ENCODE assay signal across 25 cellular contexts in the genomic region with DNA sequence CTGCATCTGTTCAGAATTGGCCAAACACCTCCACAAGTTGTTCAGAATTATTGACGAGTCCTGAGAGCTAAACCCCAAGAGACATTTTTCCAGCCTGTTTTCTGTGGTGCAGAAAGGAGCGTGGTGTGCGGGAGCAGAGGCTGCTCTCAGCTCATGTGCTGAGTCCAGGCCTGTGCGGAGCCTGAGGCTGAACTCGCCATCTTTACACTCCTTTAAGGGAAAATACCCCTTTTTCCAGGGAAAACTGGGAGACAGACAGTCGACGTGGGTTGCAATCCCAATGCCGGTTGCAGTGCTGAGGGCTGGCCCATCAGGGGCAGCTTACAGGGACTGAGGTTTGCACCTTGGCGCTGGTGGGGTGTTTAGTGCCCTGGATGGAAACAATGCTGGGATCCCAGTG.
"Had no signal": no experiment of that assay in that cellular context is flagged by ENCODE, and none has a peak within 500 bp of the region (broad histone marks: within the 10 kb centered on the region; RNA-seq: fewer than 3 reads in every experiment).

No MANE protein-coding gene starts in this region.

- H3K4me3 Mint-ChIP-seq: activated CD4-positive, alpha-beta T cell treated with anti-CD3 and anti-CD28 coated beads for 36 hours; activated CD4-positive, alpha-beta T cell treated with anti-CD3 and anti-CD28 coated beads, Interleukin-2, amount 10 ng/mL, durations not matched to agents 7 days and 5 days; activated CD8-positive, alpha-beta T cell treated with anti-CD3 and anti-CD28 coated beads, Interleukin-2, amount 10 ng/mL, durations not matched to agents 7 days and 5 days; activated naive CD4-positive, alpha-beta T cell treated with anti-CD3 and anti-CD28 coated beads, Interleukin-2, amount 50 U/mL, for 24 hours; activated naive CD8-positive, alpha-beta T cell treated with anti-CD3 and anti-CD28 coated beads, Interleukin-2, amount 10 ng/mL, durations not matched to agents 7 days and 5 days; activated T-cell treated with anti-CD3 and anti-CD28 coated beads, Interleukin-2, amount 50 U/mL, for 24 hours had no signal

- H3K9me3 ChIP-seq: SJCRH30 had no signal

- H3K9me3 Mint-ChIP-seq: activated CD4-positive, alpha-beta T cell treated with anti-CD3 and anti-CD28 coated beads, Interleukin-2, amount 10 ng/mL, durations not matched to agents 7 days and 5 days; activated naive CD4-positive, alpha-beta T cell treated with anti-CD3 and anti-CD28 coated beads, Interleukin-2, amount 50 U/mL, for 24 hours; activated naive CD8-positive, alpha-beta T cell treated with anti-CD3 and anti-CD28 coated beads, Interleukin-2, amount 10 ng/mL, durations not matched to agents 7 days and 5 days; activated T-cell treated with anti-CD3 and anti-CD28 coated beads, Interleukin-2, amount 50 U/mL, for 24 hours; activated T-helper 2 cell treated with anti-CD3 and anti-CD28 coated beads, Interferon-gamma antibody, Interleukin-2, Interleukin-4, amounts not matched to agents 10 μg/mL and 5 μg/mL and 100 μg/mL, durations not matched to agents 14 hours and 24 hours and 36 hours had no signal

- H3K36me3 Mint-ChIP-seq: activated naive CD4-positive, alpha-beta T cell treated with anti-CD3 and anti-CD28 coated beads, Interleukin-2, amount 50 U/mL, for 24 hours; activated naive CD8-positive, alpha-beta T cell treated with anti-CD3 and anti-CD28 coated beads, Interleukin-2, amount 10 ng/mL, durations not matched to agents 7 days and 5 days had no signal

- H3K27me3 ChIP-seq: ascending aorta, SJCRH30 had no signal

- H3K4me1 ChIP-seq: ascending aorta, SJCRH30 had no signal

- H3K27me3 Mint-ChIP-seq: activated naive CD8-positive, alpha-beta T cell treated with anti-CD3 and anti-CD28 coated beads, Interleukin-2, amount 10 ng/mL, durations not matched to agents 7 days and 5 days had no signal

- H3K36me3 ChIP-seq: ascending aorta, SJCRH30 had no signal

- H3K9ac ChIP-seq: KMS-11 had no signal

- H3K27ac ChIP-seq: ascending aorta, KMS-11, SJCRH30, SK-N-MC had no signal

- H3K4me3 ChIP-seq: ascending aorta, SJCRH30, SK-N-MC had no signal

- H3K4me1 Mint-ChIP-seq: activated CD4-positive, alpha-beta T cell treated with anti-CD3 and anti-CD28 coated beads for 36 hours; activated CD4-positive, alpha-beta T cell treated with anti-CD3 and anti-CD28 coated beads, Interleukin-2, amount 10 ng/mL, durations not matched to agents 7 days and 5 days; activated naive CD4-positive, alpha-beta T cell treated with anti-CD3 and anti-CD28 coated beads, Interleukin-2, amount 50 U/mL, for 24 hours; activated naive CD8-positive, alpha-beta T cell treated with anti-CD3 and anti-CD28 coated beads, Interleukin-2, amount 10 ng/mL, durations not matched to agents 7 days and 5 days had no signal

- H3K27ac Mint-ChIP-seq: activated CD4-positive, alpha-beta T cell treated with anti-CD3 and anti-CD28 coated beads for 36 hours; activated CD4-positive, alpha-beta T cell treated with anti-CD3 and anti-CD28 coated beads, Interleukin-2, amount 10 ng/mL, durations not matched to agents 7 days and 5 days; activated CD8-positive, alpha-beta T cell treated with anti-CD3 and anti-CD28 coated beads, Interleukin-2, amount 10 ng/mL, durations not matched to agents 7 days and 5 days; activated naive CD4-positive, alpha-beta T cell treated with anti-CD3 and anti-CD28 coated beads, Interleukin-2, amount 50 U/mL, for 24 hours; activated naive CD8-positive, alpha-beta T cell treated with anti-CD3 and anti-CD28 coated beads, Interleukin-2, amount 10 ng/mL, durations not matched to agents 7 days and 5 days; activated T-cell treated with anti-CD3 and anti-CD28 coated beads, Interleukin-2, amount 50 U/mL, for 24 hours; activated T-helper 2 cell treated with anti-CD3 and anti-CD28 coated beads, Interferon-gamma antibody, Interleukin-2, Interleukin-4, amounts not matched to agents 10 μg/mL and 5 μg/mL and 100 μg/mL, durations not matched to agents 14 hours and 24 hours and 36 hours had no signal

- DNase-seq: activated CD4-positive, alpha-beta T cell treated with anti-CD3 and anti-CD28 coated beads for 36 hours; activated CD4-positive, alpha-beta T cell treated with anti-CD3 and anti-CD28 coated beads, Interleukin-2, amount 10 ng/mL, durations not matched to agents 7 days and 5 days; activated CD4-positive, alpha-beta T cell treated with anti-CD3 and anti-CD28 coated beads, Interleukin-2, amount 50 U/mL, for 48 hours; activated CD8-positive, alpha-beta T cell treated with anti-CD3 and anti-CD28 coated beads, Interleukin-2, amount 10 ng/mL, durations not matched to agents 7 days and 5 days; activated gamma-delta T cell; activated naive CD4-positive, alpha-beta T cell treated with Interleukin-2 at 50 U/mL for 16 hours; activated naive CD8-positive, alpha-beta T cell treated with anti-CD3 and anti-CD28 coated beads, Interleukin-2, amount 10 ng/mL, durations not matched to agents 7 days and 5 days; activated T-cell treated with anti-CD3 and anti-CD28 coated beads, Interleukin-2, amount 50 U/mL, for 24 hours; amygdala; MM.1S; MV-4-11; NCI-H1092; NCI-H1436 treated with DMSO at 0.1 percent for 48 hours; NCI-H1694 treated with DMSO at 0.1 percent for 48 hours; NCI-H2029; NCI-H345; NCI-H524 treated with DMSO at 0.1 percent for 48 hours; SHP77; SJCRH30; T1000 had no signal
